Comparison of ENCODE assay signal across 7 cellular contexts in the genomic region with DNA sequence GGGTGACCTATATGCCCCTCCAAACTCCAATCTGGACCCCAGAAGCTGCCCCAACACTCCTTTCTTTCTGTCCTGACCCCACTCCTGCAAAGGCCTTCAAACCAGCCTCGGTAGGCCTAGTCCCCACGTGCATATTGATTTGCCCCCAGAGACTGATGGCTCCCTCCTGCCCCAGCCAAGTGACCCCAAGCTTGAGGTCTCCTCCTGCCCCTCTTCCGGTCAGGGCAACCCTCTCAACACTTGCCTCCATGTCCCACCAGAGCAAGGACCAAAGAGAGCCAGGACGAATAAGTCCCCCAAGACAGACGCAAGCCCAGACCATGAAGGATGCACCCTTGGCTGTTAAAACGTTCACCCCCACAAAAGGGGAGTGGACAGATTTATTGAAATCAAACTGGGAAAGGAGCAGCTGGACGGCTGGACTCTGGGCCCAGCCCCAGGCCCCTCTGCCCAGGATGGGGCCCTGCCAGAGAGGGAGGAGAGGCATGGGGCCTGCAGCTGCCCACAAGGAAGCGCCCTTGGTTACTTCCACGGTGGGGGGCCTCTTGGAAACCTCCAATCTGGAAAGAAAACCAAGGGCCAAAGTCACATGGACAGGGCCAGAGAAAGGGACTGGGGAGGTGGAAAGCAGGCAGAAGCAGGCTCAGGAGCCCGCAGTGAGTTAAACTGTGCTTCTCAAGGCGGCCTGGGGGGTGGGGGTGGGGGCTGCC. TPM values are rescaled to one million over a fixed set of nuclear protein-coding genes. Genes with fewer than 3 reads are reported as not detected.
A peak's percentile ranks its signal among the peaks of the same experiment; 100 is the strongest.
DNase-seq lines count a peak whose midpoint lies in the region; ATAC-seq and TF ChIP-seq lines count a peak whose summit lies in the region.
"Had no signal": no experiment of that assay in that cellular context is flagged by ENCODE, and none has a peak within 500 bp of the region (broad histone marks: within the 10 kb centered on the region; RNA-seq: fewer than 3 reads in every experiment).

No MANE protein-coding gene starts in this region.

- H3K9me3 ChIP-seq in HCT116 (ENCODE audit: control insufficient read depth in 1 of 2, insufficient read depth in 1 of 2, low read depth in 1 of 2, low read length in 2 of 2) (no peaks in the 10 kb centered on the region), neural progenitor cell (ENCODE audit: low read depth) (no peaks in the 10 kb centered on the region)

- H4K20me1 ChIP-seq in HCT116 (ENCODE audit: insufficient read depth) (no peaks in the 10 kb centered on the region), neural progenitor cell (ENCODE audit: low read depth) (peaks cover 36% of the 10 kb centered on the region)

- H3K36me3 ChIP-seq in HCT116 (ENCODE audit: control insufficient read depth in 1 of 2, insufficient read depth in 2 of 2, low read length in 2 of 2) (peaks cover 0 to 8% of the 10 kb centered on the region in 2 experiments; a peak in 1 of 4 replicates), neural progenitor cell (no peaks in the 10 kb centered on the region)

- no peaks in the 10 kb centered on the region for H3K9me2 ChIP-seq in HCT116 (ENCODE audit: insufficient read depth)

- no peak for TF ChIP-seq POLR2A in HCT116 (IDR thresholded peaks at IDR 0.05; ENCODE audit: borderline replicate concordance, extremely low read depth, insufficient read depth, insufficient read length)

- H3K4me1 Mint-ChIP-seq in neural progenitor cell = peaks cover 26% of the 10 kb centered on the region

- no peak for DNase-seq in HCT116 (ENCODE audit: low read depth, low spot score)
- DNase-seq in astrocyte of the cerebellum (ENCODE audit: low read depth) = no peak
- no peak for DNase-seq in neural progenitor cell (ENCODE audit: low spot score)
- DNase-seq in islet precursor cell = no peak
- no peak for DNase-seq in activated gamma-delta T cell (lab: John Stamatoyannopoulos, UW)
- DNase-seq in GM10266 (ENCODE audit: extremely low spot score) = no peak

- peaks cover 9% of the 10 kb centered on the region for H3K36me3 Mint-ChIP-seq in neural progenitor cell

- H3K27ac ChIP-seq in HCT116 (ENCODE audit: low read depth, low read length) (no peak overlapping the region), neural progenitor cell (no peak overlapping the region)

- no peak for TF ChIP-seq CTCF in HCT116 (IDR thresholded peaks at IDR 0.05 in 2 of 3, conservative IDR thresholded peaks at IDR 0.05 in 1 of 3; ENCODE audit: borderline replicate concordance in 1 of 3, insufficient read depth in 1 of 3, low read depth in 2 of 3, low read length in 2 of 3)
- TF ChIP-seq CTCF in astrocyte of the cerebellum (IDR thresholded peaks at IDR 0.05; ENCODE audit: low read depth, low read length, missing control alignments) = no peak
- no peak for TF ChIP-seq CTCF in neural progenitor cell (IDR thresholded peaks at IDR 0.05)
- TF ChIP-seq CTCF in GM10266 (IDR thresholded peaks at IDR 0.05; ENCODE audit: control insufficient read depth, insufficient read depth, low read depth, missing control alignments) = no peak

- H3K4me1 ChIP-seq in HCT116 (ENCODE audit: control insufficient read depth in 1 of 2, insufficient read depth in 2 of 2, low read length in 2 of 2) = peaks cover 21 to 41% of the 10 kb centered on the region in 2 experiments
- H3K4me1 ChIP-seq in neural progenitor cell = peaks cover 8% of the 10 kb centered on the region

- BruUV-seq in HCT116 (replicated peaks; lab: Mats Ljungman, UMichigan) = no TSS peak

- POLR2A ChIA-PET in HCT116 (lab: Charles Lee) = no interaction called here

- H3K27me3 Mint-ChIP-seq in neural progenitor cell (ENCODE audit: insufficient read depth, low read depth) = peaks cover 21% of the 10 kb centered on the region

- peak overlapping the region; percentile 62 for H3K4me3 Mint-ChIP-seq in neural progenitor cell

- H3K9me3 Mint-ChIP-seq in neural progenitor cell = no peaks in the 10 kb centered on the region

- H3F3A ChIP-seq in neural progenitor cell (ENCODE audit: low read depth) = peaks cover 18% of the 10 kb centered on the region

- CTCF ChIA-PET in HCT116 (lab: Charles Lee) = interaction anchor here (1.0 kb wide), 1 partner anchor 107 kb away, joined by 3 read pairs; no protein-coding TSS in a partner anchor

- H3K27me3 ChIP-seq in HCT116 (ENCODE audit: insufficient read depth, low read length) (no peaks in the 10 kb centered on the region), neural progenitor cell (peaks cover 53% of the 10 kb centered on the region)

- no peak overlapping the region for H2AFZ ChIP-seq in HCT116 (ENCODE audit: low read depth, low read length, poor library complexity, severe bottlenecking)
- no peak overlapping the region for H2AFZ ChIP-seq in neural progenitor cell (replicated peaks)

- intact Hi-C loops in HCT116 (cut with micrococcal nuclease) = no loop called here

- H3K4me2 ChIP-seq in HCT116 (ENCODE audit: low read length) (no peak overlapping the region), neural progenitor cell (no peak overlapping the region)

- TF ChIP-seq RAD21 in HCT116 (IDR thresholded peaks at IDR 0.05; ENCODE audit: low read depth) = no peak

- H3K27ac Mint-ChIP-seq in neural progenitor cell = no peak overlapping the region

- no peak overlapping the region for H3K9ac ChIP-seq in HCT116 (ENCODE audit: low read length)
- H3K9ac ChIP-seq in neural progenitor cell = no peak overlapping the region

- H3K4me3 ChIP-seq in HCT116 (replicated peaks in 1 of 2; ENCODE audit: low read depth in 1 of 2, low read length in 2 of 2) (no peak overlapping the region), astrocyte of the cerebellum (ENCODE audit: low read depth, low read length) (peak overlapping the region; percentile 17), neural progenitor cell (no peak overlapping the region)

- in situ Hi-C loops in astrocyte of the cerebellum (cut with HindIII; ENCODE audit: low sequenced_read_pairs) = no loop called here

- H3K79me2 ChIP-seq in HCT116 (ENCODE audit: insufficient read depth, low read length) (peaks cover 27% of the 10 kb centered on the region), neural progenitor cell (ENCODE audit: low read depth) (peaks cover 21% of the 10 kb centered on the region)

- ATAC-seq in HCT116 = no peak

- RAD21 ChIA-PET in HCT116 (lab: Charles Lee; ENCODE audit: low non-redundant PET in 1 of 2, low total read pairs in 2 of 2, uncharacterized antibody in 2 of 2, unreplicated experiment in 2 of 2) = no interaction called here

TF ChIP-seq in HCT116, 20 proteins besides CTCF, POLR2A, EP300 and RAD21:
- no peak for TF ChIP-seq EGR1 (IDR thresholded peaks at IDR 0.05; ENCODE audit: low read depth)
- peak; percentile 2; the same call in 1 of the 2 replicates for TF ChIP-seq POLR2AphosphoS5 (IDR thresholded peaks at IDR 0.05; ENCODE audit: low read depth, low read length)

RNA-seq across cellular contexts. Expression of gene SPEF1, which starts 2.4 kb away (rescaled TPM):
- total RNA-seq in HCT116 (2021; ENCODE audit: unreplicated experiment) (0.93 TPM), neural progenitor cell (ENCODE audit: low replicate concordance) (0.34 and 1.2 TPM in 2 replicates)
- 0.74 and 0.83 TPM in 2 replicates for polyA plus RNA-seq in HCT116 (2012)
- total RNA-seq: liver had no signal
- polyA plus RNA-seq: liver had no signal

RNA-seq across cellular contexts. Expression of gene CENPB, which starts 2.9 kb away (rescaled TPM):
- total RNA-seq in HCT116 (2021; ENCODE audit: unreplicated experiment) = 67.2 TPM
- polyA plus RNA-seq in HCT116 (2012) = 40.7 and 42.0 TPM in 2 replicates
- 5.0 and 28.9 TPM in 2 replicates for total RNA-seq in neural progenitor cell (ENCODE audit: low replicate concordance)

RNA-seq across cellular contexts. Expression of gene CDC25B, which starts 12.4 kb away (rescaled TPM):
- total RNA-seq in HCT116 (2021; ENCODE audit: unreplicated experiment) = 223 TPM
- 175 and 226 TPM in 2 replicates for polyA plus RNA-seq in HCT116 (2012)
- total RNA-seq in neural progenitor cell (ENCODE audit: low replicate concordance) = 9.3 and 22.9 TPM in 2 replicates

RNA-seq across cellular contexts. Expression of gene ADISSP, which starts 16.1 kb away (rescaled TPM):
- total RNA-seq in HCT116 (2021; ENCODE audit: unreplicated experiment) (99.4 TPM), neural progenitor cell (ENCODE audit: low replicate concordance) (17.6 and 42.8 TPM in 2 replicates)
- 71.0 and 92.8 TPM in 2 replicates for polyA plus RNA-seq in HCT116 (2012)

RNA-seq across cellular contexts. Expression of gene AP5S1, which starts 36.7 kb away (rescaled TPM):
- 12.1 TPM for total RNA-seq in HCT116 (2021; ENCODE audit: unreplicated experiment)
- 8.7 and 9.0 TPM in 2 replicates for polyA plus RNA-seq in HCT116 (2012)
- total RNA-seq in neural progenitor cell (ENCODE audit: low replicate concordance) = 1.2 and 3.4 TPM in 2 replicates
